ENCODE assay signal across 9 cellular contexts in genomic region chr7:150962743-150963399, GRCh38. TPM values are rescaled to one million over a fixed set of nuclear protein-coding genes. Genes with fewer than 3 reads are reported as not detected.
DNase-seq lines count a peak whose midpoint lies in the region; ATAC-seq and TF ChIP-seq lines count a peak whose summit lies in the region.
"Had no signal": no experiment of that assay in that cellular context is flagged by ENCODE, and none has a peak within 500 bp of the region (broad histone marks: within the 10 kb centered on the region; RNA-seq: fewer than 3 reads in every experiment).

No MANE protein-coding gene starts in this region.

- H3K9me3 Mint-ChIP-seq in CD8-positive, alpha-beta T cell: no peaks in the 10 kb centered on the region
- H3K9me3 Mint-ChIP-seq in mesothelial cell of epicardium: no peaks in the 10 kb centered on the region

- no peak overlapping the region for H3K4me3 Mint-ChIP-seq in CD8-positive, alpha-beta T cell
- H3K4me3 Mint-ChIP-seq in mesothelial cell of epicardium: no peak overlapping the region

- H3K27me3 ChIP-seq in CD8-positive, alpha-beta T cell (ENCODE audit: insufficient read depth, low read length): peaks cover 6% of the 10 kb centered on the region
- H3K27me3 ChIP-seq in Loucy (ENCODE audit: insufficient read depth, low read length, poor library complexity, severe bottlenecking) (no peaks in the 10 kb centered on the region), stomach smooth muscle (ENCODE audit: control insufficient read depth in 1 of 2, insufficient read depth in 2 of 2, low read length in 2 of 2) (no peaks in the 10 kb centered on the region)

- intact Hi-C loops in CD8-positive, alpha-beta T cell (cut with DNase I, micrococcal nuclease): loop anchor here (1.0 to 2.0 kb wide), 4 partner anchors 25 to 148 kb away; partner anchors contain the start of gene SLC4A2 (in 1 of the 2)

- POLR2A ChIA-PET in CD8-positive, alpha-beta T cell (lab: Charles Lee): interaction anchor here (0.6 to 1.4 kb wide), 2 partner anchors 12 to 62 kb away, joined by 3 read pairs; partner anchors contain the start of gene ATG9B

- H3K27ac ChIP-seq in CD8-positive, alpha-beta T cell (ENCODE audit: low read depth, low read length): no peak overlapping the region
- H3K27ac ChIP-seq in stomach smooth muscle (ENCODE audit: low read length): peak overlapping the region; percentile 97

- peaks cover 5% of the 10 kb centered on the region for H3K4me1 ChIP-seq in CD8-positive, alpha-beta T cell (ENCODE audit: insufficient read depth, low read length)
- H3K4me1 ChIP-seq in Loucy (ENCODE audit: insufficient read depth, low read length, poor library complexity, severe bottlenecking): peaks cover 49% of the 10 kb centered on the region
- H3K4me1 ChIP-seq in stomach smooth muscle (ENCODE audit: control insufficient read depth, insufficient read depth, low read length): peaks cover 61% of the 10 kb centered on the region

- no peaks in the 10 kb centered on the region for H3K9me2 ChIP-seq in Loucy (replicated peaks; ENCODE audit: low read depth, low read length)

- H3K4me2 ChIP-seq in Loucy (ENCODE audit: low read depth, low read length, poor library complexity, severe bottlenecking): peak overlapping the region; percentile 46

- CTCF ChIA-PET in CD8-positive, alpha-beta T cell (lab: Charles Lee): interaction anchor here (0.6 to 6.3 kb wide), 36 partner anchors 9 to 209 kb away, joined by 3 to 88 read pairs (median 5); partner anchors contain the start of genes ATG9B, NOS3 and TMUB1

- no peaks in the 10 kb centered on the region for H4K20me1 ChIP-seq in Loucy (ENCODE audit: insufficient read depth, low read length, poor library complexity, severe bottlenecking)

- no peak overlapping the region for H3K27ac Mint-ChIP-seq in CD8-positive, alpha-beta T cell
- H3K27ac Mint-ChIP-seq in mesothelial cell of epicardium: peak overlapping the region; percentile 59

- H3K36me3 Mint-ChIP-seq in CD8-positive, alpha-beta T cell: no peaks in the 10 kb centered on the region
- H3K36me3 Mint-ChIP-seq in mesothelial cell of epicardium: no peaks in the 10 kb centered on the region

- H3K4me3 ChIP-seq in CD8-positive, alpha-beta T cell (ENCODE audit: low read depth, low read length): no peak overlapping the region
- H3K4me3 ChIP-seq in Loucy (ENCODE audit: low read length, poor library complexity, severe bottlenecking) (peak overlapping the region; percentile 26), stomach smooth muscle (ENCODE audit: low read length in 2 of 2) (no peak overlapping the region)

- peak; percentile 96 for ATAC-seq in CD8-positive, alpha-beta T cell
- peak; percentile 69 for ATAC-seq in GM19438 (IDR thresholded peaks at IDR 0.05; ENCODE audit: low read depth, unreplicated experiment)

- H3K27me3 Mint-ChIP-seq in CD8-positive, alpha-beta T cell (ENCODE audit: low read depth): peaks cover 23% of the 10 kb centered on the region
- peaks cover 17% of the 10 kb centered on the region for H3K27me3 Mint-ChIP-seq in mesothelial cell of epicardium (ENCODE audit: low read depth)

- no peak overlapping the region for H2AFZ ChIP-seq in Loucy (ENCODE audit: low read length)

- peaks cover 6% of the 10 kb centered on the region for H3K4me1 Mint-ChIP-seq in CD8-positive, alpha-beta T cell (ENCODE audit: low read depth)
- peaks cover 31% of the 10 kb centered on the region for H3K4me1 Mint-ChIP-seq in mesothelial cell of epicardium

- H3K79me2 ChIP-seq in Loucy (ENCODE audit: insufficient read depth, low read length): no peaks in the 10 kb centered on the region

- DNase-seq in CD8-positive, alpha-beta T cell: peak in 6 of 7 experiments; percentile 40 to 74 (median 62)
- peak; percentile 41 to 49 for DNase-seq in activated CD4-positive, alpha-beta T cell treated with anti-CD3 and anti-CD28 coated beads, Interleukin-2, amount 50 U/mL, for 4 hours
- DNase-seq in ecto neural progenitor cell (ENCODE audit: low spot score) (peak; percentile 85), mesothelial cell of epicardium (ENCODE audit: low spot score in 2 of 2, unreplicated experiment in 2 of 2) (peak in 1 of 2 experiments; percentile 71), SW480 (ENCODE audit: low spot score) (no peak)

- no peaks in the 10 kb centered on the region for H3K36me3 ChIP-seq in CD8-positive, alpha-beta T cell (ENCODE audit: insufficient read depth, low read length)
- H3K36me3 ChIP-seq in Loucy (ENCODE audit: insufficient read depth, low read length) (no peaks in the 10 kb centered on the region), stomach smooth muscle (ENCODE audit: control insufficient read depth in 2 of 2, insufficient read depth in 2 of 2, low read length in 2 of 2) (peaks cover 0 to 3% of the 10 kb centered on the region in 2 donors)

- no peaks in the 10 kb centered on the region for H3F3A ChIP-seq in Loucy (ENCODE audit: low read depth)

- H3K9me3 ChIP-seq in CD8-positive, alpha-beta T cell (ENCODE audit: low read length): no peaks in the 10 kb centered on the region
- H3K9me3 ChIP-seq in Loucy (ENCODE audit: insufficient read depth, low read depth, low read length): no peaks in the 10 kb centered on the region
- H3K9me3 ChIP-seq in stomach smooth muscle (ENCODE audit: control insufficient read depth in 2 of 2, low read length in 2 of 2): no peaks in the 10 kb centered on the region

- H3K9ac ChIP-seq in Loucy (ENCODE audit: low read depth, low read length, poor library complexity, severe bottlenecking): peak overlapping the region; percentile 65
- peak overlapping the region; percentile 75 to 81 for H3K9ac ChIP-seq in stomach smooth muscle (ENCODE audit: low read length in 2 of 2)

- peak; percentile 86 for TF ChIP-seq CTCF in CD8-positive, alpha-beta T cell (IDR thresholded peaks at IDR 0.05)
- TF ChIP-seq CTCF in Loucy (conservative IDR thresholded peaks at IDR 0.05; ENCODE audit: low read length) (peak; percentile 98), mesothelial cell of epicardium (IDR thresholded peaks at IDR 0.05; ENCODE audit: unreplicated experiment) (peak; percentile 72)

RNA-seq across cellular contexts. Expression of gene KCNH2, which starts 15.2 kb away (rescaled TPM):
- total RNA-seq in CD8-positive, alpha-beta T cell: under 1 TPM; 0.90 to 0.97 TPM
- total RNA-seq in mesothelial cell of epicardium: 11.2 to 12.3 TPM (median 11.7 TPM) in 3 replicates

RNA-seq across cellular contexts. Expression of gene NOS3, which starts 27.9 kb away (rescaled TPM):
- total RNA-seq in CD8-positive, alpha-beta T cell: 1 to 10 TPM; 1.1 to 1.4 TPM
- total RNA-seq in mesothelial cell of epicardium: 6.0 to 7.8 TPM (median 6.6 TPM) in 3 replicates
- total RNA-seq: M059J had no signal
